ENCODE assay signal across 9 cellular contexts in the genomic region with DNA sequence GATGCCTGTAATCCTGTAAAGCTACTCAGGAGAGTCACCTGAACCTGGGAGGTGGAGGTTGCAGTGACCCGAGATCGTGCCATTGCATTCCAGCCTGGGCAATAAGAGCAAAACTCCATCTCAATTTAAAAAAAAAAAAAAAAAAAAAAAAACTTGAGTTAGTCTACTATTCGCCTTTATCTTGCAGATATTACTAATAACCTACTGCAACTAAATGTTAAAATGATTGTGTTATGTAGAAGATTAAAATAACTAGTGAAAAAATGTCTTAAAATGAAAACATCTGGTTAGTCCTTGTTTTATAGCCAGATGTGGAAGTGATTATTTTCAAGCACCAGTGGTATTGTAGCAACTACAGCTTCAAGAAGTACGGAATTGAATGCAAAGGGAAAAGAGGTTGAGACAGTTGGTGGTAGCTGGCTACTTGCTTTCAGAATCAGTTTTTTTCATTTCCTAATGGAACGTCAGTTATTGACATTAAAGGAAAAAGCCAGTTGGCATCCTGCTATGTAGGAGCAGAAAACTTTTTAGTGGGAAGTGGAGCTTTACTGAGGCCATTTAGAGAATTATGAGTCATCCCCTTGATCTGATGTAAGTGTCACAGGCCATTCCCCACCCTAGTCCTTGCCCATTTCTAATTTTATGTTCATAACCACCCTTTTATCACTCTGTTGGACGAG. TPM values are rescaled to one million over a fixed set of nuclear protein-coding genes. Genes with fewer than 3 reads are reported as not detected.
A peak's percentile ranks its signal among the peaks of the same experiment; 100 is the strongest.
DNase-seq lines count a peak whose midpoint lies in the region; ATAC-seq and TF ChIP-seq lines count a peak whose summit lies in the region.
"Had no signal": no experiment of that assay in that cellular context is flagged by ENCODE, and none has a peak within 500 bp of the region (broad histone marks: within the 10 kb centered on the region; RNA-seq: fewer than 3 reads in every experiment).

No MANE protein-coding gene starts in this region.

- TF ChIP-seq POLR2A in GM18505 (IDR thresholded peaks at IDR 0.05; ENCODE audit: borderline replicate concordance, extremely low read depth, insufficient read depth, insufficient read length) (no peak), body of pancreas (IDR thresholded peaks at IDR 0.05) (no peak)

- TF ChIP-seq CTCF in retinal pigment epithelial cell (conservative IDR thresholded peaks at IDR 0.05; ENCODE audit: low read depth, low read length) (no peak), body of pancreas (IDR thresholded peaks at IDR 0.05) (no peak)

- H3K36me3 ChIP-seq in CD4-positive, alpha-beta memory T cell (ENCODE audit: insufficient read depth, low read length) = no peaks in the 10 kb centered on the region
- H3K36me3 ChIP-seq in body of pancreas (replicated peaks in 1 of 2; ENCODE audit: insufficient read depth in 1 of 2, low read depth in 2 of 2) = peaks cover 0 to 5% of the 10 kb centered on the region in 2 donors

- H3K4me1 ChIP-seq in CD4-positive, alpha-beta memory T cell (ENCODE audit: insufficient read depth, low read length) = no peaks in the 10 kb centered on the region
- peaks cover 5% of the 10 kb centered on the region for H3K4me1 ChIP-seq in body of pancreas

- H3K27ac Mint-ChIP-seq in CD4-positive, alpha-beta memory T cell = peak overlapping the region in 2 of 7 donors; percentile 59 to 66
- H3K27ac Mint-ChIP-seq: T-helper 1 cell treated with Interleukin-12 subunit alpha and Interleukin-12 subunit beta and Interleukin-4 antibody, amounts not matched to agents 30 μg/mL and 1 μg/mL, for 36 hours had no signal

- intact Hi-C loops in CD4-positive, alpha-beta memory T cell (cut with micrococcal nuclease) = loop anchor here (5.0 kb wide), 1 partner anchor 160 kb away; no protein-coding TSS in a partner anchor
- intact Hi-C loops in body of pancreas (cut with DNase I) = no loop called here

- no peaks in the 10 kb centered on the region for H3K9me3 ChIP-seq in CD4-positive, alpha-beta memory T cell (ENCODE audit: control insufficient read depth in 1 of 2, low read length in 2 of 2)
- no peaks in the 10 kb centered on the region for H3K9me3 ChIP-seq in body of pancreas

- WGBS in body of pancreas, 2 donors = 82 to 84% methylated on average over 6 of the region's 6 CpGs

- H3K4me3 ChIP-seq in retinal pigment epithelial cell (ENCODE audit: low read length) (no peak overlapping the region), body of pancreas (no peak overlapping the region)
- no peak overlapping the region for H3K4me3 ChIP-seq in CD4-positive, alpha-beta memory T cell (ENCODE audit: low read length in 2 of 2)

- H3K4me3 Mint-ChIP-seq in CD4-positive, alpha-beta memory T cell = no peak overlapping the region
- H3K4me3 Mint-ChIP-seq: T-helper 1 cell treated with Interleukin-12 subunit alpha and Interleukin-12 subunit beta and Interleukin-4 antibody, amounts not matched to agents 30 μg/mL and 1 μg/mL, for 36 hours had no signal

- H3K4me1 Mint-ChIP-seq in CD4-positive, alpha-beta memory T cell = peaks cover 0 to 8% (median 5%) of the 10 kb centered on the region in 4 donors

- peak; percentile 34 for DNase-seq in GM04504 (ENCODE audit: low read depth)
- peak; percentile 73 for DNase-seq in OCI-M1 (lab: John Stamatoyannopoulos, UW)
- peak; percentile 24 for DNase-seq in retinal pigment epithelial cell (ENCODE audit: low read depth)
- DNase-seq in CD4-positive, alpha-beta memory T cell = no peak
- DNase-seq in body of pancreas = no peak

- no peaks in the 10 kb centered on the region for H3K27me3 ChIP-seq in CD4-positive, alpha-beta memory T cell (ENCODE audit: insufficient read depth, low read length)
- H3K27me3 ChIP-seq in body of pancreas = no peaks in the 10 kb centered on the region

- POLR2A ChIA-PET in CD4-positive, alpha-beta memory T cell (lab: Charles Lee; ENCODE audit: partially characterized antibody) = no interaction called here

- ATAC-seq in esophagus mucosa = peak; percentile 29
- no peak for ATAC-seq in GM19397 (IDR thresholded peaks at IDR 0.05; ENCODE audit: unreplicated experiment)
- ATAC-seq in GM18505 (IDR thresholded peaks at IDR 0.05; ENCODE audit: unreplicated experiment) = no peak
- no peak for ATAC-seq in body of pancreas

- peaks cover 31 to 53% of the 10 kb centered on the region in 2 donors for H3K36me3 Mint-ChIP-seq in CD4-positive, alpha-beta memory T cell

- CTCF ChIA-PET in CD4-positive, alpha-beta memory T cell (lab: Charles Lee; ENCODE audit: partially characterized antibody) = interaction anchor here (1.1 to 1.4 kb wide), 2 partner anchors 92 to 160 kb away, joined by 5 to 7 read pairs; no protein-coding TSS in a partner anchor

- H3K27me3 Mint-ChIP-seq in CD4-positive, alpha-beta memory T cell = no peaks in the 10 kb centered on the region

- no peaks in the 10 kb centered on the region for H3K9me3 Mint-ChIP-seq in CD4-positive, alpha-beta memory T cell
- H3K9me3 Mint-ChIP-seq: T-helper 1 cell treated with Interleukin-12 subunit alpha and Interleukin-12 subunit beta and Interleukin-4 antibody, amounts not matched to agents 30 μg/mL and 1 μg/mL, for 36 hours had no signal

- no peak overlapping the region for H3K27ac ChIP-seq in CD4-positive, alpha-beta memory T cell (ENCODE audit: low read depth, low read length)
- no peak overlapping the region for H3K27ac ChIP-seq in body of pancreas

RNA-seq across cellular contexts. Expression of gene DYNLRB1, which starts 43.8 kb away (rescaled TPM):
- total RNA-seq in esophagus mucosa (80.7 TPM), body of pancreas (10 to 100 TPM; 58.9 to 64.3 TPM)
- total RNA-seq in CD4-positive, alpha-beta memory T cell = 10 to 100 TPM; 75.5 to 81.0 TPM
- 100 to 1,000 TPM; 237 to 311 TPM for polyA plus RNA-seq in CD4-positive, alpha-beta memory T cell

Comparison
In these comparisons a context has a peak if more than half of its experiments do, and no peak if none do; other contexts are left out.
1. DNase-seq: peak in GM04504 (single experiment), OCI-M1 (single experiment) and retinal pigment epithelial cell (single experiment); none in CD4-positive, alpha-beta memory T cell (0 of 5) and body of pancreas (0 of 4).